Comparison of ENCODE assay signal across 1 cellular context in genomic region chr3:196251918-196252317, GRCh38.
TF ChIP-seq lines count a peak whose summit lies in the region.

No MANE protein-coding gene starts in this region.

TF ChIP-seq in GM12878, 131 proteins besides CTCF, POLR2A, EP300 and RAD21:
- no peak for TF ChIP-seq NR2C2 (IDR thresholded peaks at IDR 0.05; ENCODE audit: borderline replicate concordance, control insufficient read depth, insufficient read length, low read depth)
- peak; percentile 21; the same call in 1 of the 2 replicates for TF ChIP-seq PAX5 (IDR thresholded peaks at IDR 0.05; ENCODE audit: borderline replicate concordance, low read depth, low read length)
